8 cellular contexts compared by ENCODE assay signal in genomic region chr2:8575011-8575750, GRCh38.
A peak's percentile ranks its signal among the peaks of the same experiment; 100 is the strongest.
DNase-seq lines count a peak whose midpoint lies in the region; ATAC-seq and TF ChIP-seq lines count a peak whose summit lies in the region.

No MANE protein-coding gene starts in this region.

- no peak for DNase-seq in AG04450 (ENCODE audit: low read depth, low spot score)
- DNase-seq in activated CD8-positive, alpha-beta T cell treated with anti-CD3 and anti-CD28 coated beads, Interleukin-2, amount 10 ng/mL, durations not matched to agents 7 days and 5 days, result peak; percentile 75
- DNase-seq in left ventricle myocardium superior, result peak; percentile 61
- peak in 5 of 6 experiments; percentile 4 to 57 (median 19) for DNase-seq in stimulated activated naive CD4-positive, alpha-beta T cell (lab: John Stamatoyannopoulos, UW)
- no peak for DNase-seq in brain microvascular endothelial cell
- no peak for DNase-seq in NCI-H1417 (lab: John Stamatoyannopoulos, UW)

- H3K9me3 Mint-ChIP-seq in activated CD8-positive, alpha-beta T cell treated with anti-CD3 and anti-CD28 coated beads, Interleukin-2, amount 10 ng/mL, durations not matched to agents 7 days and 5 days (ENCODE audit: insufficient read depth), result no peaks in the 10 kb centered on the region

- intact Hi-C loops in left ventricle myocardium superior (cut with micrococcal nuclease), result no loop called here

- peak; percentile 27 for ATAC-seq in HG02981 (IDR thresholded peaks at IDR 0.05; ENCODE audit: unreplicated experiment)
- ATAC-seq in activated CD8-positive, alpha-beta T cell treated with anti-CD3 and anti-CD28 coated beads, Interleukin-2, amount 10 ng/mL, durations not matched to agents 7 days and 5 days, result peak; percentile 85
- ATAC-seq in left ventricle myocardium superior, result peak; percentile 66
- no peak for ATAC-seq in HG03095 (IDR thresholded peaks at IDR 0.05; ENCODE audit: unreplicated experiment)

- H3K4me3 Mint-ChIP-seq in activated CD8-positive, alpha-beta T cell treated with anti-CD3 and anti-CD28 coated beads, Interleukin-2, amount 10 ng/mL, durations not matched to agents 7 days and 5 days, result peak overlapping the region; percentile 65

- H3K4me1 Mint-ChIP-seq in activated CD8-positive, alpha-beta T cell treated with anti-CD3 and anti-CD28 coated beads, Interleukin-2, amount 10 ng/mL, durations not matched to agents 7 days and 5 days (ENCODE audit: low read depth), result peaks cover 51% of the 10 kb centered on the region

- H3K36me3 ChIP-seq in brain microvascular endothelial cell (replicated peaks), result no peaks in the 10 kb centered on the region

- H3K4me3 ChIP-seq in AG04450 (ENCODE audit: low read depth, low read length) (no peak overlapping the region), brain microvascular endothelial cell (ENCODE audit: low read depth, low read length) (no peak overlapping the region)

- TF ChIP-seq CTCF in AG04450 (IDR thresholded peaks at IDR 0.05; ENCODE audit: low read depth, low read length) (no peak), brain microvascular endothelial cell (IDR thresholded peaks at IDR 0.05; ENCODE audit: low read depth, low read length, missing control alignments) (no peak)

- H3K27me3 ChIP-seq in AG04450 (ENCODE audit: control insufficient read depth, insufficient read depth, low read length) (no peaks in the 10 kb centered on the region), brain microvascular endothelial cell (replicated peaks) (no peaks in the 10 kb centered on the region)

- POLR2A ChIA-PET in AG04450 (lab: Yijun Ruan, JAX), result interaction anchor here (1.0 to 2.4 kb wide), 2 partner anchors 104 to 107 kb away, joined by 3 to 10 read pairs; partner anchors contain the start of gene ID2
- POLR2A ChIA-PET in activated CD8-positive, alpha-beta T cell treated with anti-CD3 and anti-CD28 coated beads, Interleukin-2, amount 10 ng/mL, durations not matched to agents 7 days and 5 days (lab: Charles Lee), result interaction anchor here (1.0 to 1.7 kb wide), 3 partner anchors 31 to 110 kb away, joined by 4 to 5 read pairs (median 5); no protein-coding TSS in a partner anchor

- H3K27ac ChIP-seq in AG04450 (ENCODE audit: low read depth, low read length) (peak overlapping the region; percentile 21), brain microvascular endothelial cell (no peak overlapping the region)

- H3K36me3 Mint-ChIP-seq in activated CD8-positive, alpha-beta T cell treated with anti-CD3 and anti-CD28 coated beads, Interleukin-2, amount 10 ng/mL, durations not matched to agents 7 days and 5 days (ENCODE audit: low read depth), result no peaks in the 10 kb centered on the region

- in situ Hi-C loops in brain microvascular endothelial cell (cut with HindIII; ENCODE audit: low pct_ligation_motif_present, low sequenced_read_pairs), result no loop called here

- H3K27me3 Mint-ChIP-seq in activated CD8-positive, alpha-beta T cell treated with anti-CD3 and anti-CD28 coated beads, Interleukin-2, amount 10 ng/mL, durations not matched to agents 7 days and 5 days (ENCODE audit: low read depth), result peaks cover 14% of the 10 kb centered on the region

- H3K27ac Mint-ChIP-seq in activated CD8-positive, alpha-beta T cell treated with anti-CD3 and anti-CD28 coated beads, Interleukin-2, amount 10 ng/mL, durations not matched to agents 7 days and 5 days, result peak overlapping the region; percentile 3

- H3K9me3 ChIP-seq in AG04450 (ENCODE audit: control insufficient read depth, insufficient read depth, low read length), result no peaks in the 10 kb centered on the region; the same call in 1 of the 2 replicates

- CTCF ChIA-PET in AG04450 (lab: Charles Lee), result interaction anchor here (1.6 kb wide), 1 partner anchor 1148 kb away, joined by 3 read pairs; no protein-coding TSS in a partner anchor
- CTCF ChIA-PET in activated CD8-positive, alpha-beta T cell treated with anti-CD3 and anti-CD28 coated beads, Interleukin-2, amount 10 ng/mL, durations not matched to agents 7 days and 5 days (lab: Charles Lee), result interaction anchor here (1.0 to 1.3 kb wide), 5 partner anchors 10 to 237 kb away, joined by 3 to 4 read pairs (median 3); no protein-coding TSS in a partner anchor

Comparison
In these comparisons a context has a peak if more than half of its experiments do, and no peak if none do; other contexts are left out.
1. DNase-seq: peak in activated CD8-positive, alpha-beta T cell treated with anti-CD3 and anti-CD28 coated beads, Interleukin-2, amount 10 ng/mL, durations not matched to agents 7 days and 5 days (single experiment), left ventricle myocardium superior (single experiment) and stimulated activated naive CD4-positive, alpha-beta T cell (5 of 6); none in AG04450 (single experiment), brain microvascular endothelial cell (single experiment) and NCI-H1417 (0 of 3).